In the genomic region with DNA sequence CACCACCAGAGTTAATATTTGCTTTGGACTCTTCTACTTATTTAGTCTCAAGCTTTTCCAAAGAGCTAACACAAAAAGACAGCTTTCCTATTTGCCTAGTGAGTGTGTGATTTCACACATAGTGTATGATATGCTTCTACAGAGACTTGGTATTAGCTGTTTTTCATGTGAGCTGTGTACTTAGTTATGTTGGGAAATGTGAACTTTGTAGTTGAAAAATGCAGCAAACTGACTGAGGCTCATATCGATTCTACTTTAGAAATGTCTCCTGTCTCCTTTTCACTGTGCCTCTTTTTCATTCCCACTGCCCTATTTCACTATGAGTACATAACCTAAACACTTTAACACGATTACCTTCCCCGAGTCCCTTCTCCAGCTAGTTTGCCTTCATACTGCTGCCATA, we compare ENCODE assay signal across 26 cellular contexts.
DNase-seq lines count a peak whose midpoint lies in the region; ATAC-seq, FAIRE-seq and TF ChIP-seq lines count a peak whose summit lies in the region.
"Had no signal": no experiment of that assay in that cellular context is flagged by ENCODE, and none has a peak within 500 bp of the region (broad histone marks: within the 10 kb centered on the region; RNA-seq: fewer than 3 reads in every experiment).

No MANE protein-coding gene starts in this region.

- H3K9me3 Mint-ChIP-seq in astrocyte (ENCODE audit: unreplicated experiment), result no peaks in the 10 kb centered on the region
- H3K9me3 Mint-ChIP-seq: activated CD4-positive, alpha-beta T cell treated with anti-CD3 and anti-CD28 coated beads, Interleukin-2, amount 10 ng/mL, durations not matched to agents 7 days and 5 days; GM23338 had no signal

- no peaks in the 10 kb centered on the region for H3K36me3 ChIP-seq in astrocyte (ENCODE audit: insufficient read depth, low read length)
- H3K36me3 ChIP-seq: adrenal gland, cardiac muscle cell, esophagus squamous epithelium, left ventricle myocardium inferior, upper lobe of left lung had no signal

- H3K27ac Mint-ChIP-seq in astrocyte (ENCODE audit: unreplicated experiment), result no peak overlapping the region
- H3K27ac Mint-ChIP-seq: activated CD4-positive, alpha-beta T cell treated with anti-CD3 and anti-CD28 coated beads, Interleukin-2, amount 10 ng/mL, durations not matched to agents 7 days and 5 days; GM23338; IgD-negative memory B cell; stimulated activated naive B cell treated with anti-CD40 and anti-IgM and Interleukin-4, amounts not matched to agents 10 μg/mL and 1 μg/mL and 100 μg/mL, for 72 hours had no signal

- H3K4me3 ChIP-seq in astrocyte (ENCODE audit: insufficient read depth, low read depth, low read length), result no peak overlapping the region
- H3K4me3 ChIP-seq: adrenal gland, cardiac muscle cell, esophagus squamous epithelium, GM23338, left ventricle myocardium inferior, upper lobe of left lung had no signal

- DNase-seq in NCI-H1092 treated with DMSO at 0.1 percent for 48 hours (lab: John Stamatoyannopoulos, UW) (peak; percentile 80), astrocyte (ENCODE audit: low read depth) (peak; percentile 17), left lobe of liver (ENCODE audit: low spot score) (no peak), nucleus accumbens (lab: John Stamatoyannopoulos, UW) (no peak), C1 segment of cervical spinal cord (lab: John Stamatoyannopoulos, UW) (no peak), GM20000 (ENCODE audit: low spot score) (no peak)
- DNase-seq: activated CD4-positive, alpha-beta T cell treated with anti-CD3 and anti-CD28 coated beads, Interleukin-2, amount 10 ng/mL, durations not matched to agents 7 days and 5 days; activated effector memory CD4-positive, alpha-beta T cell treated with anti-CD3 and anti-CD28 coated beads, Interleukin-2, amount 50 U/mL, for 16 hours; adrenal gland; esophagus squamous epithelium; left ventricle myocardium inferior; MM.1S; NCI-H1930; NCI-H510A; occipital lobe; stimulated activated naive B cell treated with anti-CD40 and anti-IgM and Interleukin-4, amounts not matched to agents 10 μg/mL and 1 μg/mL and 100 μg/mL, for 72 hours; SW 1271; upper lobe of left lung had no signal

- TF ChIP-seq CTCF in astrocyte (IDR thresholded peaks at IDR 0.05; ENCODE audit: insufficient read depth, low read depth, low read length) (no peak), GM20000 (IDR thresholded peaks at IDR 0.05; ENCODE audit: extremely low read depth, missing control alignments) (no peak)

- ATAC-seq in left lobe of liver (peak; percentile 85), HG03439 (IDR thresholded peaks at IDR 0.05; ENCODE audit: unreplicated experiment) (no peak)
- ATAC-seq: Right ventricle myocardium inferior; sciatic nerve; stimulated activated naive B cell treated with anti-CD40 and anti-IgM and Interleukin-4, amounts not matched to agents 10 μg/mL and 1 μg/mL and 100 μg/mL, for 72 hours had no signal

- H3K9me3 ChIP-seq in astrocyte (ENCODE audit: insufficient read depth, low read depth, low read length), result no peaks in the 10 kb centered on the region
- H3K9me3 ChIP-seq: adrenal gland, esophagus squamous epithelium, left ventricle myocardium inferior, upper lobe of left lung had no signal

- H3K4me2 ChIP-seq in astrocyte (ENCODE audit: low read length), result no peak overlapping the region
- H3K4me2 ChIP-seq: GM23338 had no signal

- H3K4me1 ChIP-seq in astrocyte (ENCODE audit: insufficient read depth, low read length), result no peaks in the 10 kb centered on the region
- H3K4me1 ChIP-seq: adrenal gland, esophagus squamous epithelium, left ventricle myocardium inferior had no signal

- H3K4me3 Mint-ChIP-seq in astrocyte (ENCODE audit: unreplicated experiment), result no peak overlapping the region
- H3K4me3 Mint-ChIP-seq: activated CD4-positive, alpha-beta T cell treated with anti-CD3 and anti-CD28 coated beads, Interleukin-2, amount 10 ng/mL, durations not matched to agents 7 days and 5 days; GM23338; stimulated activated naive B cell treated with anti-CD40 and anti-IgM and Interleukin-4, amounts not matched to agents 10 μg/mL and 1 μg/mL and 100 μg/mL, for 72 hours had no signal

- no peak for FAIRE-seq in astrocyte (lab: Jason Lieb, UNC)
- FAIRE-seq: TTC549 had no signal

- H3K9ac ChIP-seq in astrocyte (ENCODE audit: low read length), result no peak overlapping the region

- peaks cover 10% of the 10 kb centered on the region for H4K20me1 ChIP-seq in astrocyte (ENCODE audit: insufficient read depth, low read length)

- H3K27me3 ChIP-seq in astrocyte (ENCODE audit: insufficient read depth, low read length), result no peaks in the 10 kb centered on the region
- H3K27me3 ChIP-seq: adrenal gland, cardiac muscle cell, esophagus squamous epithelium, upper lobe of left lung had no signal

- H3K79me2 ChIP-seq in astrocyte (ENCODE audit: insufficient read depth, low read length), result peaks cover 62% of the 10 kb centered on the region

- no peak overlapping the region for H2AFZ ChIP-seq in astrocyte (ENCODE audit: low read depth, low read length)
- H2AFZ ChIP-seq: GM23338 had no signal

- H3K4me1 Mint-ChIP-seq in astrocyte (ENCODE audit: low read depth, unreplicated experiment), result peaks cover 10% of the 10 kb centered on the region
- H3K4me1 Mint-ChIP-seq: activated CD4-positive, alpha-beta T cell treated with anti-CD3 and anti-CD28 coated beads, Interleukin-2, amount 10 ng/mL, durations not matched to agents 7 days and 5 days had no signal

- no peak overlapping the region for H3K27ac ChIP-seq in astrocyte (ENCODE audit: low read depth, low read length)
- H3K27ac ChIP-seq in temporal lobe (ENCODE audit: low read depth, low read length), result peak overlapping the region; percentile 20
- H3K27ac ChIP-seq: adrenal gland, cardiac muscle cell, esophagus squamous epithelium, left ventricle myocardium inferior, upper lobe of left lung had no signal

- no peaks in the 10 kb centered on the region for H3K27me3 Mint-ChIP-seq in astrocyte (ENCODE audit: low read depth, unreplicated experiment)
- H3K27me3 Mint-ChIP-seq: activated CD4-positive, alpha-beta T cell treated with anti-CD3 and anti-CD28 coated beads, Interleukin-2, amount 10 ng/mL, durations not matched to agents 7 days and 5 days; IgD-negative memory B cell; stimulated activated naive B cell treated with anti-CD40 and anti-IgM and Interleukin-4, amounts not matched to agents 10 μg/mL and 1 μg/mL and 100 μg/mL, for 72 hours had no signal

- no peaks in the 10 kb centered on the region for H3K36me3 Mint-ChIP-seq in astrocyte (ENCODE audit: low read depth, unreplicated experiment)

Comparison
In these comparisons a context has a peak if more than half of its experiments do, and no peak if none do; other contexts are left out.
1. DNase-seq: peak in NCI-H1092 treated with DMSO at 0.1 percent for 48 hours (single experiment) and astrocyte (single experiment); none in left lobe of liver (single experiment), nucleus accumbens (0 of 56), C1 segment of cervical spinal cord (0 of 14) and GM20000 (single experiment).